In the genomic region with DNA sequence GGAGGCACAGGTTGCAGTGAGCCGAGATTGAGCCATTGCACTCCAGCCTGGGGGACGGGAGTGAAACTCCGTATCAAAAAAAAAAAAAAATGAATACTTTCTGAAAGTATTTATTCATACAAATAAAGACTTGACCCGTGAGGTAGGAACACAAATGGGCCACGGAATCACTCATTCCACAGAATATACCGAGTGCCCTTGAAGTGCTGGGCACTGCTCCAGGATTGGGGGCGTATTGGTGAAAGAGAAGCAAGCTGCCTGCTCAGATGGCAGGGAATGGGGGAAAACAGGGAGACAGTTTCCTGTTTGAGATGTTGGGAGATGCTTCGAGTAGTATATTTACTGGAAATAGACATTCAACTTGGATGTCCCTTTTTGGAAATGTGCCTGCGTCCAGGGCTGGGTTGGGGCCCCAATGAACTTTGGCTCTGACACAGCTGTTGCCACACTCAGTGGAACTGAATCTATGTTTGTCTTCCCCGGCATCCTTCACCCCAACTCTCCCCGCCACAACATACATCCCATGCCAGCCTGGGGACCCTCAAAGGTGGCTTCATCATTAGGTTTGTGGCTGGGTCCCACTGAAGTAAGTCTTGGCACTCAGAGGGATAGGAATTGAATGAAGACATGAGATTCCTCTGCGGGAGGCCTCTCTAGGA, we compare ENCODE assay signal across 1 cellular context.
TF ChIP-seq lines count a peak whose summit lies in the region.
"Not testable (repeated sequence)": the region's sequence is repeated elsewhere in the genome, so short reads cannot be mapped to it uniquely, and the experiment has no call there.

No MANE protein-coding gene starts in this region.

TF ChIP-seq in HepG2, 621 proteins besides CTCF, POLR2A, EP300 and RAD21 (continues in another document):
- 0 out of 2 replicates have a peak, but pooled peaks have one; percentile 21 for TF ChIP-seq CEBPG (CRISPR knock-in tag; IDR thresholded peaks at IDR 0.05)
- TF ChIP-seq SRF (IDR thresholded peaks at IDR 0.05; ENCODE audit: low read depth, low read length), result 0 out of 2 replicates have a peak, but pooled peaks have one; percentile 44
- TF ChIP-seq SKI (IDR thresholded peaks at IDR 0.05; ENCODE audit: partially characterized antibody), result peak; percentile 55
- TF ChIP-seq DMAP1 (CRISPR knock-in tag; IDR thresholded peaks at IDR 0.05), result peak; percentile 24; the same call in 1 of the 2 replicates
- TF ChIP-seq NR2F1 (CRISPR knock-in tag; IDR thresholded peaks at IDR 0.05), result peak in 1 of 2 experiments; percentile 48; a peak in 1 of 4 replicates
- TF ChIP-seq RARA (CRISPR knock-in tag; IDR thresholded peaks at IDR 0.05), result 0 out of 2 replicates have a peak, but pooled peaks have one; percentile 45
- TF ChIP-seq, protein P1, sequence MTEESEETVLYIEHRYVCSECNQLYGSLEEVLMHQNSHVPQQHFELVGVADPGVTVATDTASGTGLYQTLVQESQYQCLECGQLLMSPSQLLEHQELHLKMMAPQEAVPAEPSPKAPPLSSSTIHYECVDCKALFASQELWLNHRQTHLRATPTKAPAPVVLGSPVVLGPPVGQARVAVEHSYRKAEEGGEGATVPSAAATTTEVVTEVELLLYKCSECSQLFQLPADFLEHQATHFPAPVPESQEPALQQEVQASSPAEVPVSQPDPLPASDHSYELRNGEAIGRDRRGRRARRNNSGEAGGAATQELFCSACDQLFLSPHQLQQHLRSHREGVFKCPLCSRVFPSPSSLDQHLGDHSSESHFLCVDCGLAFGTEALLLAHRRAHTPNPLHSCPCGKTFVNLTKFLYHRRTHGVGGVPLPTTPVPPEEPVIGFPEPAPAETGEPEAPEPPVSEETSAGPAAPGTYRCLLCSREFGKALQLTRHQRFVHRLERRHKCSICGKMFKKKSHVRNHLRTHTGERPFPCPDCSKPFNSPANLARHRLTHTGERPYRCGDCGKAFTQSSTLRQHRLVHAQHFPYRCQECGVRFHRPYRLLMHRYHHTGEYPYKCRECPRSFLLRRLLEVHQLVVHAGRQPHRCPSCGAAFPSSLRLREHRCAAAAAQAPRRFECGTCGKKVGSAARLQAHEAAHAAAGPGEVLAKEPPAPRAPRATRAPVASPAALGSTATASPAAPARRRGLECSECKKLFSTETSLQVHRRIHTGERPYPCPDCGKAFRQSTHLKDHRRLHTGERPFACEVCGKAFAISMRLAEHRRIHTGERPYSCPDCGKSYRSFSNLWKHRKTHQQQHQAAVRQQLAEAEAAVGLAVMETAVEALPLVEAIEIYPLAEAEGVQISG (CRISPR knock-in tag; IDR thresholded peaks at IDR 0.05), result peak; percentile 38; the same call in 1 of the 2 replicates
- TF ChIP-seq MED1 (CRISPR knock-in tag; IDR thresholded peaks at IDR 0.05), result peak; percentile 56; the same call in 1 of the 2 replicates
- TF ChIP-seq, protein P2, sequence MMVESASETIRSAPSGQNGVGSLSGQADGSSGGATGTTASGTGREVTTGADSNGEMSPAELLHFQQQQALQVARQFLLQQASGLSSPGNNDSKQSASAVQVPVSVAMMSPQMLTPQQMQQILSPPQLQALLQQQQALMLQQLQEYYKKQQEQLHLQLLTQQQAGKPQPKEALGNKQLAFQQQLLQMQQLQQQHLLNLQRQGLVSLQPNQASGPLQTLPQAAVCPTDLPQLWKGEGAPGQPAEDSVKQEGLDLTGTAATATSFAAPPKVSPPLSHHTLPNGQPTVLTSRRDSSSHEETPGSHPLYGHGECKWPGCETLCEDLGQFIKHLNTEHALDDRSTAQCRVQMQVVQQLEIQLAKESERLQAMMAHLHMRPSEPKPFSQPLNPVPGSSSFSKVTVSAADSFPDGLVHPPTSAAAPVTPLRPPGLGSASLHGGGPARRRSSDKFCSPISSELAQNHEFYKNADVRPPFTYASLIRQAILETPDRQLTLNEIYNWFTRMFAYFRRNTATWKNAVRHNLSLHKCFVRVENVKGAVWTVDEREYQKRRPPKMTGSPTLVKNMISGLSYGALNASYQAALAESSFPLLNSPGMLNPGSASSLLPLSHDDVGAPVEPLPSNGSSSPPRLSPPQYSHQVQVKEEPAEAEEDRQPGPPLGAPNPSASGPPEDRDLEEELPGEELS (CRISPR knock-in tag; IDR thresholded peaks at IDR 0.05), result peak; percentile 70
- TF ChIP-seq, protein P3, sequence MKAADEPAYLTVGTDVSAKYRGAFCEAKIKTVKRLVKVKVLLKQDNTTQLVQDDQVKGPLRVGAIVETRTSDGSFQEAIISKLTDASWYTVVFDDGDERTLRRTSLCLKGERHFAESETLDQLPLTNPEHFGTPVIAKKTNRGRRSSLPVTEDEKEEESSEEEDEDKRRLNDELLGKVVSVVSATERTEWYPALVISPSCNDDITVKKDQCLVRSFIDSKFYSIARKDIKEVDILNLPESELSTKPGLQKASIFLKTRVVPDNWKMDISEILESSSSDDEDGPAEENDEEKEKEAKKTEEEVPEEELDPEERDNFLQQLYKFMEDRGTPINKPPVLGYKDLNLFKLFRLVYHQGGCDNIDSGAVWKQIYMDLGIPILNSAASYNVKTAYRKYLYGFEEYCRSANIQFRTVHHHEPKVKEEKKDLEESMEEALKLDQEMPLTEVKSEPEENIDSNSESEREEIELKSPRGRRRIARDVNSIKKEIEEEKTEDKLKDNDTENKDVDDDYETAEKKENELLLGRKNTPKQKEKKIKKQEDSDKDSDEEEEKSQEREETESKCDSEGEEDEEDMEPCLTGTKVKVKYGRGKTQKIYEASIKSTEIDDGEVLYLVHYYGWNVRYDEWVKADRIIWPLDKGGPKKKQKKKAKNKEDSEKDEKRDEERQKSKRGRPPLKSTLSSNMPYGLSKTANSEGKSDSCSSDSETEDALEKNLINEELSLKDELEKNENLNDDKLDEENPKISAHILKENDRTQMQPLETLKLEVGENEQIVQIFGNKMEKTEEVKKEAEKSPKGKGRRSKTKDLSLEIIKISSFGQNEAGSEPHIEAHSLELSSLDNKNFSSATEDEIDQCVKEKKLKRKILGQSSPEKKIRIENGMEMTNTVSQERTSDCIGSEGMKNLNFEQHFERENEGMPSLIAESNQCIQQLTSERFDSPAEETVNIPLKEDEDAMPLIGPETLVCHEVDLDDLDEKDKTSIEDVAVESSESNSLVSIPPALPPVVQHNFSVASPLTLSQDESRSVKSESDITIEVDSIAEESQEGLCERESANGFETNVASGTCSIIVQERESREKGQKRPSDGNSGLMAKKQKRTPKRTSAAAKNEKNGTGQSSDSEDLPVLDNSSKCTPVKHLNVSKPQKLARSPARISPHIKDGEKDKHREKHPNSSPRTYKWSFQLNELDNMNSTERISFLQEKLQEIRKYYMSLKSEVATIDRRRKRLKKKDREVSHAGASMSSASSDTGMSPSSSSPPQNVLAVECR (CRISPR knock-in tag; IDR thresholded peaks at IDR 0.05; ENCODE audit: borderline replicate concordance), result peak; percentile 47; the same call in 1 of the 2 replicates
- TF ChIP-seq TBX3 (IDR thresholded peaks at IDR 0.05; ENCODE audit: borderline replicate concordance), result 0 out of 2 replicates have a peak, but pooled peaks have one; percentile 30
- TF ChIP-seq HOXA3 (CRISPR knock-in tag; IDR thresholded peaks at IDR 0.05), result peak; percentile 27; the same call in 1 of the 2 replicates
- TF ChIP-seq KDM6A (CRISPR knock-in tag; IDR thresholded peaks at IDR 0.05; ENCODE audit: low read depth), result peak; percentile 74; the same call in 1 of the 2 replicates
- not testable (repeated sequence) for TF ChIP-seq FOXP1 (IDR thresholded peaks at IDR 0.05); LCORL (IDR thresholded peaks at IDR 0.05); HNF4G (CRISPR knock-in tag; IDR thresholded peaks at IDR 0.05; ENCODE audit: borderline replicate concordance, low read depth); CREM (CRISPR knock-in tag; IDR thresholded peaks at IDR 0.05); FOXA1 (IDR thresholded peaks at IDR 0.05)
- TF ChIP-seq FOXP1 (CRISPR knock-in tag; IDR thresholded peaks at IDR 0.05), result peak; percentile 44; the same call in 1 of the 2 replicates
- peak; percentile 28; the same call in 1 of the 2 replicates for TF ChIP-seq RXRA (CRISPR knock-in tag; IDR thresholded peaks at IDR 0.05)
- TF ChIP-seq CEBPB (IDR thresholded peaks at IDR 0.05; ENCODE audit: borderline replicate concordance, low read depth, low read length), result peak; percentile 68
- TF ChIP-seq LCORL (CRISPR knock-in tag; IDR thresholded peaks at IDR 0.05), result peak; percentile 74
- TF ChIP-seq GATAD2A (CRISPR knock-in tag; IDR thresholded peaks at IDR 0.05), result 0 out of 2 replicates have a peak, but pooled peaks have one; percentile 48
- TF ChIP-seq, protein P4, sequence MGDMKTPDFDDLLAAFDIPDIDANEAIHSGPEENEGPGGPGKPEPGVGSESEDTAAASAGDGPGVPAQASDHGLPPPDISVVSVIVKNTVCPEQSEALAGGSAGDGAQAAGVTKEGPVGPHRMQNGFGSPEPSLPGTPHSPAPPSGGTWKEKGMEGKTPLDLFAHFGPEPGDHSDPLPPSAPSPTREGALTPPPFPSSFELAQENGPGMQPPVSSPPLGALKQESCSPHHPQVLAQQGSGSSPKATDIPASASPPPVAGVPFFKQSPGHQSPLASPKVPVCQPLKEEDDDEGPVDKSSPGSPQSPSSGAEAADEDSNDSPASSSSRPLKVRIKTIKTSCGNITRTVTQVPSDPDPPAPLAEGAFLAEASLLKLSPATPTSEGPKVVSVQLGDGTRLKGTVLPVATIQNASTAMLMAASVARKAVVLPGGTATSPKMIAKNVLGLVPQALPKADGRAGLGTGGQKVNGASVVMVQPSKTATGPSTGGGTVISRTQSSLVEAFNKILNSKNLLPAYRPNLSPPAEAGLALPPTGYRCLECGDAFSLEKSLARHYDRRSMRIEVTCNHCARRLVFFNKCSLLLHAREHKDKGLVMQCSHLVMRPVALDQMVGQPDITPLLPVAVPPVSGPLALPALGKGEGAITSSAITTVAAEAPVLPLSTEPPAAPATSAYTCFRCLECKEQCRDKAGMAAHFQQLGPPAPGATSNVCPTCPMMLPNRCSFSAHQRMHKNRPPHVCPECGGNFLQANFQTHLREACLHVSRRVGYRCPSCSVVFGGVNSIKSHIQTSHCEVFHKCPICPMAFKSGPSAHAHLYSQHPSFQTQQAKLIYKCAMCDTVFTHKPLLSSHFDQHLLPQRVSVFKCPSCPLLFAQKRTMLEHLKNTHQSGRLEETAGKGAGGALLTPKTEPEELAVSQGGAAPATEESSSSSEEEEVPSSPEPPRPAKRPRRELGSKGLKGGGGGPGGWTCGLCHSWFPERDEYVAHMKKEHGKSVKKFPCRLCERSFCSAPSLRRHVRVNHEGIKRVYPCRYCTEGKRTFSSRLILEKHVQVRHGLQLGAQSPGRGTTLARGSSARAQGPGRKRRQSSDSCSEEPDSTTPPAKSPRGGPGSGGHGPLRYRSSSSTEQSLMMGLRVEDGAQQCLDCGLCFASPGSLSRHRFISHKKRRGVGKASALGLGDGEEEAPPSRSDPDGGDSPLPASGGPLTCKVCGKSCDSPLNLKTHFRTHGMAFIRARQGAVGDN (CRISPR knock-in tag; IDR thresholded peaks at IDR 0.05), result 0 out of 2 replicates have a peak, but pooled peaks have one; percentile 37
- TF ChIP-seq FOXA3 (CRISPR knock-in tag; IDR thresholded peaks at IDR 0.05), result 0 out of 2 replicates have a peak, but pooled peaks have one; percentile 39
- TF ChIP-seq HNF4A (CRISPR knock-in tag; IDR thresholded peaks at IDR 0.05), result peak; percentile 83
- TF ChIP-seq HNF4G (IDR thresholded peaks at IDR 0.05; ENCODE audit: borderline replicate concordance, low read depth, low read length), result peak; percentile 59; the same call in 1 of the 2 replicates
- peak; percentile 30; the same call in 1 of the 2 replicates for TF ChIP-seq FOSL2 (CRISPR knock-in tag; IDR thresholded peaks at IDR 0.05)
- peak; percentile 88 for TF ChIP-seq ZNF264 (CRISPR knock-in tag; IDR thresholded peaks at IDR 0.05)
- peak; percentile 33; the same call in 1 of the 2 replicates for TF ChIP-seq CREM (IDR thresholded peaks at IDR 0.05)
- 0 out of 2 replicates have a peak, but pooled peaks have one; percentile 30 for TF ChIP-seq FOXO1 (CRISPR knock-in tag; IDR thresholded peaks at IDR 0.05)
- TF ChIP-seq, protein P5, sequence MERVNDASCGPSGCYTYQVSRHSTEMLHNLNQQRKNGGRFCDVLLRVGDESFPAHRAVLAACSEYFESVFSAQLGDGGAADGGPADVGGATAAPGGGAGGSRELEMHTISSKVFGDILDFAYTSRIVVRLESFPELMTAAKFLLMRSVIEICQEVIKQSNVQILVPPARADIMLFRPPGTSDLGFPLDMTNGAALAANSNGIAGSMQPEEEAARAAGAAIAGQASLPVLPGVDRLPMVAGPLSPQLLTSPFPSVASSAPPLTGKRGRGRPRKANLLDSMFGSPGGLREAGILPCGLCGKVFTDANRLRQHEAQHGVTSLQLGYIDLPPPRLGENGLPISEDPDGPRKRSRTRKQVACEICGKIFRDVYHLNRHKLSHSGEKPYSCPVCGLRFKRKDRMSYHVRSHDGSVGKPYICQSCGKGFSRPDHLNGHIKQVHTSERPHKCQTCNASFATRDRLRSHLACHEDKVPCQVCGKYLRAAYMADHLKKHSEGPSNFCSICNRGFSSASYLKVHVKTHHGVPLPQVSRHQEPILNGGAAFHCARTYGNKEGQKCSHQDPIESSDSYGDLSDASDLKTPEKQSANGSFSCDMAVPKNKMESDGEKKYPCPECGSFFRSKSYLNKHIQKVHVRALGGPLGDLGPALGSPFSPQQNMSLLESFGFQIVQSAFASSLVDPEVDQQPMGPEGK (CRISPR knock-in tag; IDR thresholded peaks at IDR 0.05), result peak; percentile 52; the same call in 1 of the 2 replicates
- peak; percentile 51; the same call in 1 of the 2 replicates for TF ChIP-seq FOXA1 (CRISPR knock-in tag; IDR thresholded peaks at IDR 0.05)
- TF ChIP-seq, protein P6, sequence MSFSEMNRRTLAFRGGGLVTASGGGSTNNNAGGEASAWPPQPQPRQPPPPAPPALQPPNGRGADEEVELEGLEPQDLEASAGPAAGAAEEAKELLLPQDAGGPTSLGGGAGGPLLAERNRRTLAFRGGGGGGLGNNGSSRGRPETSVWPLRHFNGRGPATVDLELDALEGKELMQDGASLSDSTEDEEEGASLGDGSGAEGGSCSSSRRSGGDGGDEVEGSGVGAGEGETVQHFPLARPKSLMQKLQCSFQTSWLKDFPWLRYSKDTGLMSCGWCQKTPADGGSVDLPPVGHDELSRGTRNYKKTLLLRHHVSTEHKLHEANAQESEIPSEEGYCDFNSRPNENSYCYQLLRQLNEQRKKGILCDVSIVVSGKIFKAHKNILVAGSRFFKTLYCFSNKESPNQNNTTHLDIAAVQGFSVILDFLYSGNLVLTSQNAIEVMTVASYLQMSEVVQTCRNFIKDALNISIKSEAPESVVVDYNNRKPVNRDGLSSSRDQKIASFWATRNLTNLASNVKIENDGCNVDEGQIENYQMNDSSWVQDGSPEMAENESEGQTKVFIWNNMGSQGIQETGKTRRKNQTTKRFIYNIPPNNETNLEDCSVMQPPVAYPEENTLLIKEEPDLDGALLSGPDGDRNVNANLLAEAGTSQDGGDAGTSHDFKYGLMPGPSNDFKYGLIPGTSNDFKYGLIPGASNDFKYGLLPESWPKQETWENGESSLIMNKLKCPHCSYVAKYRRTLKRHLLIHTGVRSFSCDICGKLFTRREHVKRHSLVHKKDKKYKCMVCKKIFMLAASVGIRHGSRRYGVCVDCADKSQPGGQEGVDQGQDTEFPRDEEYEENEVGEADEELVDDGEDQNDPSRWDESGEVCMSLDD (CRISPR knock-in tag; IDR thresholded peaks at IDR 0.05; ENCODE audit: borderline replicate concordance), result peak; percentile 86; the same call in 1 of the 2 replicates
- TF ChIP-seq NCOA2 (CRISPR knock-in tag; IDR thresholded peaks at IDR 0.05), result peak; percentile 63
- TF ChIP-seq, protein P7, sequence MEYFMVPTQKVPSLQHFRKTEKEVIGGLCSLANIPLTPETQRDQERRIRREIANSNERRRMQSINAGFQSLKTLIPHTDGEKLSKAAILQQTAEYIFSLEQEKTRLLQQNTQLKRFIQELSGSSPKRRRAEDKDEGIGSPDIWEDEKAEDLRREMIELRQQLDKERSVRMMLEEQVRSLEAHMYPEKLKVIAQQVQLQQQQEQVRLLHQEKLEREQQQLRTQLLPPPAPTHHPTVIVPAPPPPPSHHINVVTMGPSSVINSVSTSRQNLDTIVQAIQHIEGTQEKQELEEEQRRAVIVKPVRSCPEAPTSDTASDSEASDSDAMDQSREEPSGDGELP (IDR thresholded peaks at IDR 0.05; ENCODE audit: borderline replicate concordance, low read depth), result peak; percentile 74; the same call in 1 of the 2 replicates
- TF ChIP-seq ASH2L (IDR thresholded peaks at IDR 0.05; ENCODE audit: insufficient read length, low read depth, low read length), result peak; percentile 17
- TF ChIP-seq BCL6 (CRISPR knock-in tag; IDR thresholded peaks at IDR 0.05), result peak; percentile 43; the same call in 1 of the 2 replicates
